ENCODE assay signal across 13 cellular contexts in genomic region chr3:149401215-149401925, GRCh38. TPM values are rescaled to one million over a fixed set of nuclear protein-coding genes. Genes with fewer than 3 reads are reported as not detected.
A peak's percentile ranks its signal among the peaks of the same experiment; 100 is the strongest.
DNase-seq lines count a peak whose midpoint lies in the region; TF ChIP-seq lines count a peak whose summit lies in the region.
"Had no signal": no experiment of that assay in that cellular context is flagged by ENCODE, and none has a peak within 500 bp of the region (broad histone marks: within the 10 kb centered on the region; RNA-seq: fewer than 3 reads in every experiment).

No MANE protein-coding gene starts in this region.

- POLR2A ChIA-PET in OCI-LY7 (lab: Charles Lee): interaction anchor here (1.2 kb wide), 1 partner anchor 11 kb away, joined by 4 read pairs; no protein-coding TSS in a partner anchor

- no peaks in the 10 kb centered on the region for H4K20me1 ChIP-seq in OCI-LY7 (ENCODE audit: insufficient read depth, low read length)
- H4K20me1 ChIP-seq in osteoblast (ENCODE audit: insufficient read depth, low read length): no peaks in the 10 kb centered on the region

- intact Hi-C loops in OCI-LY7 (cut with micrococcal nuclease; ENCODE audit: unreplicated experiment): no loop called here
- intact Hi-C loops in vagina (cut with DNase I): no loop called here

- DNase-seq in EH (ENCODE audit: low read depth): peak; percentile 64
- peak; percentile 2 for DNase-seq in OCI-LY7 (ENCODE audit: low spot score)
- peak; percentile 84 for DNase-seq in epithelial cell of esophagus (ENCODE audit: low read depth)
- DNase-seq in osteoblast (ENCODE audit: insufficient read length, low spot score, missing footprints): peak; percentile 59
- DNase-seq in caudate nucleus (lab: John Stamatoyannopoulos, UW): no peak
- no peak for DNase-seq in NCI-H1092 (lab: John Stamatoyannopoulos, UW)
- DNase-seq in vagina (ENCODE audit: extremely low spot score in 2 of 2): no peak
- no peak for DNase-seq in cerebellar nuclear complex (lab: John Stamatoyannopoulos, UW)
- DNase-seq: DMS79; NCI-H1436; stimulated activated CD4-positive, alpha-beta T cell treated with anti-CD3 and anti-CD28 coated beads, Interleukin-4, amount 100 ng/mL, for 4 hours had no signal

- CTCF ChIA-PET in OCI-LY7 (lab: Charles Lee; ENCODE audit: unreplicated experiment): no interaction called here

- no peaks in the 10 kb centered on the region for H3K9me2 ChIP-seq in OCI-LY7 (ENCODE audit: insufficient read depth, low read length)

- H3K36me3 ChIP-seq in OCI-LY7 (ENCODE audit: insufficient read depth, low read length) (no peaks in the 10 kb centered on the region), osteoblast (ENCODE audit: insufficient read depth, low read length) (no peaks in the 10 kb centered on the region), vagina (no peaks in the 10 kb centered on the region)
- H3K36me3 ChIP-seq: tibial nerve had no signal

- H3K4me1 ChIP-seq in OCI-LY7 (ENCODE audit: insufficient read depth, low read length, poor library complexity, severe bottlenecking): no peaks in the 10 kb centered on the region
- peaks cover 22% of the 10 kb centered on the region for H3K4me1 ChIP-seq in osteoblast (ENCODE audit: insufficient read depth, low read length)
- no peaks in the 10 kb centered on the region for H3K4me1 ChIP-seq in vagina
- H3K4me1 ChIP-seq: tibial nerve had no signal

- H2AFZ ChIP-seq in OCI-LY7 (ENCODE audit: low read length) (no peak overlapping the region), osteoblast (ENCODE audit: low read length) (no peak overlapping the region)

- no peak for TF ChIP-seq POLR2A in vagina (IDR thresholded peaks at IDR 0.05)

- no peak overlapping the region for H3K4me3 ChIP-seq in OCI-LY7 (ENCODE audit: low read depth, low read length, poor library complexity, severe bottlenecking)
- H3K4me3 ChIP-seq in epithelial cell of esophagus (ENCODE audit: low read length): no peak overlapping the region
- no peak overlapping the region for H3K4me3 ChIP-seq in osteoblast (ENCODE audit: insufficient read depth, low read length)
- no peak overlapping the region for H3K4me3 ChIP-seq in vagina
- H3K4me3 ChIP-seq: SK-N-MC, tibial nerve had no signal

- H3K27me3 ChIP-seq in osteoblast (ENCODE audit: insufficient read depth, low read length): no peaks in the 10 kb centered on the region
- no peaks in the 10 kb centered on the region for H3K27me3 ChIP-seq in vagina
- H3K27me3 ChIP-seq: tibial nerve had no signal

- BruUV-seq in OCI-LY7 (replicated peaks; lab: Mats Ljungman, UMichigan): no TSS peak

- H3K27ac ChIP-seq in OCI-LY7 (ENCODE audit: low read depth, low read length, poor library complexity, severe bottlenecking) (no peak overlapping the region), osteoblast (ENCODE audit: low read depth, low read length) (peak overlapping the region; percentile 75), caudate nucleus (ENCODE audit: low read depth, low read length) (no peak overlapping the region), vagina (no peak overlapping the region)
- H3K27ac ChIP-seq: SK-N-MC, tibial nerve had no signal

- H3K4me2 ChIP-seq in OCI-LY7 (ENCODE audit: low read length): no peak overlapping the region
- H3K4me2 ChIP-seq in osteoblast (ENCODE audit: insufficient read depth, low read length): peak overlapping the region; percentile 21

- no peak for TF ChIP-seq CTCF in OCI-LY7 (conservative IDR thresholded peaks at IDR 0.05; ENCODE audit: low read length)
- TF ChIP-seq CTCF in epithelial cell of esophagus (IDR thresholded peaks at IDR 0.05; ENCODE audit: insufficient read depth, low read depth, low read length, missing control alignments): no peak
- no peak for TF ChIP-seq CTCF in osteoblast (IDR thresholded peaks at IDR 0.05; ENCODE audit: extremely low read depth, low read depth, low read length)
- TF ChIP-seq CTCF in vagina (IDR thresholded peaks at IDR 0.05): no peak

- H3K79me2 ChIP-seq in OCI-LY7 (ENCODE audit: insufficient read depth, low read depth, low read length) (no peaks in the 10 kb centered on the region), osteoblast (ENCODE audit: insufficient read depth, low read length) (no peaks in the 10 kb centered on the region)

- H3K9me3 ChIP-seq in OCI-LY7 (ENCODE audit: low read length): no peaks in the 10 kb centered on the region
- no peaks in the 10 kb centered on the region for H3K9me3 ChIP-seq in osteoblast (ENCODE audit: low read depth, low read length)
- no peaks in the 10 kb centered on the region for H3K9me3 ChIP-seq in vagina
- H3K9me3 ChIP-seq: tibial nerve had no signal

RNA-seq across cellular contexts. Expression of gene TM4SF1, which starts 23.9 kb away (rescaled TPM):
- not detected in 2 replicates for total RNA-seq in OCI-LY7 (2014; rRNA removed; shearing (Covaris generic))
- total RNA-seq in OCI-LY7 (2022) (not detected in 2 replicates), osteoblast (209 and 210 TPM in 2 replicates), vagina (97.7 TPM)

Comparison
In these comparisons a context has a peak if more than half of its experiments do, and no peak if none do; other contexts are left out.
1. DNase-seq: peak in EH (single experiment), OCI-LY7 (single experiment), epithelial cell of esophagus (single experiment) and osteoblast (single experiment); none in caudate nucleus (0 of 61), NCI-H1092 (single experiment), vagina (0 of 2) and cerebellar nuclear complex (0 of 2).
2. RNA of gene TM4SF1, which starts 23.9 kb away (total RNA-seq): 209 to 210 TPM in osteoblast and 97.7 TPM in vagina (single experiment); not detected in OCI-LY7; every median in the first group is over 10 times any median in the second.